ENCODE assay signal across 20 cellular contexts in genomic region chr5:116764941-116765340, GRCh38.
DNase-seq lines count a peak whose midpoint lies in the region; ATAC-seq, FAIRE-seq and TF ChIP-seq lines count a peak whose summit lies in the region.
"Had no signal": no experiment of that assay in that cellular context is flagged by ENCODE, and none has a peak within 500 bp of the region (broad histone marks: within the 10 kb centered on the region; RNA-seq: fewer than 3 reads in every experiment).

No MANE protein-coding gene starts in this region.

- H3K27ac ChIP-seq in A549 (no peak overlapping the region; a peak in 1 of 6 replicates), HCT116 (ENCODE audit: low read depth, low read length) (no peak overlapping the region), osteoblast (ENCODE audit: low read depth, low read length) (no peak overlapping the region)
- H3K27ac ChIP-seq: PC-9 had no signal

- TF ChIP-seq CTCF in A549 (IDR thresholded peaks at IDR 0.05) (no peak), GM12865 (IDR thresholded peaks at IDR 0.05; ENCODE audit: insufficient read depth, low read depth, low read length, missing control alignments) (no peak), HCT116 (IDR thresholded peaks at IDR 0.05 in 2 of 3, conservative IDR thresholded peaks at IDR 0.05 in 1 of 3; ENCODE audit: borderline replicate concordance in 1 of 3, insufficient read depth in 1 of 3, low read depth in 2 of 3, low read length in 2 of 3) (no peak), bronchial epithelial cell (IDR thresholded peaks at IDR 0.05; ENCODE audit: insufficient read depth, low read length, severe bottlenecking) (no peak), osteoblast (IDR thresholded peaks at IDR 0.05; ENCODE audit: extremely low read depth, low read depth, low read length) (no peak)

- no peak for TF ChIP-seq EP300 in A549 (IDR thresholded peaks at IDR 0.05)

- RAD21 ChIA-PET in HCT116 (lab: Charles Lee; ENCODE audit: low non-redundant PET in 1 of 2, low total read pairs in 2 of 2, uncharacterized antibody in 2 of 2, unreplicated experiment in 2 of 2), result no interaction called here

- peaks cover 19% of the 10 kb centered on the region for H3K4me1 ChIP-seq in A549
- peaks cover 0 to 17% of the 10 kb centered on the region in 2 experiments; a peak in 2 of 4 replicates for H3K4me1 ChIP-seq in HCT116 (ENCODE audit: control insufficient read depth in 1 of 2, insufficient read depth in 2 of 2, low read length in 2 of 2)
- no peaks in the 10 kb centered on the region for H3K4me1 ChIP-seq in osteoblast (ENCODE audit: insufficient read depth, low read length)

- H3K79me2 ChIP-seq in HCT116 (ENCODE audit: insufficient read depth, low read length) (no peaks in the 10 kb centered on the region), osteoblast (ENCODE audit: insufficient read depth, low read length) (no peaks in the 10 kb centered on the region)

- H3K4me2 ChIP-seq in A549, result peak overlapping the region; percentile 37; the same call in 2 of the 3 replicates
- no peak overlapping the region for H3K4me2 ChIP-seq in HCT116 (ENCODE audit: low read length)
- H3K4me2 ChIP-seq in osteoblast (ENCODE audit: insufficient read depth, low read length), result no peak overlapping the region
- H3K4me2 ChIP-seq: PC-9 had no signal

- WGBS in A549 (ENCODE audit: missing lambda C conversion rate), result 69% methylated on average over 2 of the region's 2 CpGs

- H3K9me3 ChIP-seq in A549 (no peaks in the 10 kb centered on the region), HCT116 (ENCODE audit: control insufficient read depth in 1 of 2, insufficient read depth in 1 of 2, low read depth in 1 of 2, low read length in 2 of 2) (no peaks in the 10 kb centered on the region), osteoblast (ENCODE audit: low read depth, low read length) (no peaks in the 10 kb centered on the region)

- H3K36me3 ChIP-seq in HCT116 (ENCODE audit: control insufficient read depth in 1 of 2, insufficient read depth in 2 of 2, low read length in 2 of 2), result no peaks in the 10 kb centered on the region
- no peaks in the 10 kb centered on the region for H3K36me3 ChIP-seq in bronchial epithelial cell (ENCODE audit: control insufficient read depth, insufficient read depth, low read length)
- no peaks in the 10 kb centered on the region for H3K36me3 ChIP-seq in osteoblast (ENCODE audit: insufficient read depth, low read length)

- intact Hi-C loops in HCT116 (cut with micrococcal nuclease), result no loop called here

- no peaks in the 10 kb centered on the region for H3K9me2 ChIP-seq in HCT116 (ENCODE audit: insufficient read depth)

- TF ChIP-seq POLR2A in A549 (IDR thresholded peaks at IDR 0.05; ENCODE audit: low read length) (no peak), HCT116 (IDR thresholded peaks at IDR 0.05; ENCODE audit: borderline replicate concordance, extremely low read depth, insufficient read depth, insufficient read length) (no peak)

- POLR2A ChIA-PET in A549 (lab: Yijun Ruan, JAX), result no interaction called here
- POLR2A ChIA-PET in HCT116 (lab: Charles Lee), result no interaction called here

- no peak overlapping the region for H3K27ac Mint-ChIP-seq in activated T-cell treated with anti-CD3 and anti-CD28 coated beads, Interleukin-2, amount 50 U/mL, for 24 hours
- H3K27ac Mint-ChIP-seq: CD4-positive, alpha-beta T cell had no signal

- ATAC-seq in A549, result no peak
- no peak for ATAC-seq in HCT116
- no peak for ATAC-seq in GM18511 (IDR thresholded peaks at IDR 0.05; ENCODE audit: unreplicated experiment)
- ATAC-seq in GM21723 (IDR thresholded peaks at IDR 0.05; ENCODE audit: unreplicated experiment), result no peak

- H4K20me1 ChIP-seq in HCT116 (ENCODE audit: insufficient read depth) (no peaks in the 10 kb centered on the region), osteoblast (ENCODE audit: insufficient read depth, low read length) (no peaks in the 10 kb centered on the region)

- H3K4me3 Mint-ChIP-seq in activated T-cell treated with anti-CD3 and anti-CD28 coated beads, Interleukin-2, amount 50 U/mL, for 24 hours, result no peak overlapping the region
- H3K4me3 Mint-ChIP-seq: CD4-positive, alpha-beta T cell had no signal

- H2AFZ ChIP-seq in HCT116 (ENCODE audit: low read depth, low read length, poor library complexity, severe bottlenecking) (peak overlapping the region; percentile 95), osteoblast (ENCODE audit: low read length) (no peak overlapping the region)
- H2AFZ ChIP-seq: PC-9 had no signal

- no peaks in the 10 kb centered on the region for H3K36me3 Mint-ChIP-seq in activated T-cell treated with anti-CD3 and anti-CD28 coated beads, Interleukin-2, amount 50 U/mL, for 24 hours (ENCODE audit: low read depth)

- TF ChIP-seq RAD21 in A549 (conservative IDR thresholded peaks at IDR 0.05 in 1 of 2, IDR thresholded peaks at IDR 0.05 in 1 of 2), result no peak
- no peak for TF ChIP-seq RAD21 in HCT116 (IDR thresholded peaks at IDR 0.05; ENCODE audit: low read depth)

- H3K9me3 Mint-ChIP-seq in activated T-cell treated with anti-CD3 and anti-CD28 coated beads, Interleukin-2, amount 50 U/mL, for 24 hours, result no peaks in the 10 kb centered on the region
- H3K9me3 Mint-ChIP-seq: CD4-positive, alpha-beta T cell had no signal

- BruUV-seq in HCT116 (replicated peaks; lab: Mats Ljungman, UMichigan), result no TSS peak

- no peak overlapping the region for H3K9ac ChIP-seq in HCT116 (ENCODE audit: low read length)

- FAIRE-seq in A549 (lab: Jason Lieb, UNC) (no peak), bronchial epithelial cell (lab: Jason Lieb, UNC) (no peak)
- FAIRE-seq: A204.1 had no signal

- no peak for DNase-seq in A549 (ENCODE audit: low read depth in 1 of 2, low spot score in 1 of 2)
- peak; percentile 52 for DNase-seq in GM12865 (ENCODE audit: low read depth)
- no peak for DNase-seq in HCT116 (ENCODE audit: low read depth, low spot score)
- peak; percentile 15 for DNase-seq in bronchial epithelial cell (ENCODE audit: low read depth)
- DNase-seq in activated T-cell treated with anti-CD3 and anti-CD28 coated beads, Interleukin-2, amount 50 U/mL, for 24 hours, result no peak
- DNase-seq in osteoblast (ENCODE audit: insufficient read length, low spot score, missing footprints), result no peak
- DNase-seq: CD4-positive, alpha-beta T cell; DMS79; H7; KBM-7; MV-4-11; NCI-H187; NCI-H2107; NCI-H2227 treated with DMSO at 0.1 percent for 48 hours; NCI-H510A treated with DMSO at 0.1 percent for 48 hours; PC-9; T-helper 1 cell had no signal

- H3K27me3 ChIP-seq in HCT116 (ENCODE audit: insufficient read depth, low read length), result no peaks in the 10 kb centered on the region
- H3K27me3 ChIP-seq in bronchial epithelial cell (ENCODE audit: control insufficient read depth, insufficient read depth, low read length), result no peaks in the 10 kb centered on the region
- H3K27me3 ChIP-seq in osteoblast (ENCODE audit: insufficient read depth, low read length), result no peaks in the 10 kb centered on the region

- H3K4me3 ChIP-seq in A549 (no peak overlapping the region), GM12865 (ENCODE audit: low read depth, low read length) (peak overlapping the region; percentile 54), HCT116 (replicated peaks in 1 of 2; ENCODE audit: low read depth in 1 of 2, low read length in 2 of 2) (no peak overlapping the region), bronchial epithelial cell (ENCODE audit: low read depth, low read length) (no peak overlapping the region), osteoblast (ENCODE audit: insufficient read depth, low read length) (no peak overlapping the region)
- H3K4me3 ChIP-seq: PC-9 had no signal

- H3K27me3 Mint-ChIP-seq in activated T-cell treated with anti-CD3 and anti-CD28 coated beads, Interleukin-2, amount 50 U/mL, for 24 hours, result no peaks in the 10 kb centered on the region
- H3K27me3 Mint-ChIP-seq: CD4-positive, alpha-beta T cell had no signal

- H3K4me1 Mint-ChIP-seq in activated T-cell treated with anti-CD3 and anti-CD28 coated beads, Interleukin-2, amount 50 U/mL, for 24 hours (ENCODE audit: low read depth), result no peaks in the 10 kb centered on the region

- CTCF ChIA-PET in A549 (lab: Yijun Ruan, JAX), result no interaction called here
- CTCF ChIA-PET in HCT116 (lab: Charles Lee), result no interaction called here

TF ChIP-seq in A549, 52 proteins besides CTCF, POLR2A, EP300 and RAD21:
- no peak for TF ChIP-seq ZNF302 (CRISPR knock-in tag; IDR thresholded peaks at IDR 0.05)
- TF ChIP-seq NFE2L2 (conservative IDR thresholded peaks at IDR 0.05; ENCODE audit: low read length), result no peak

TF ChIP-seq in HCT116, 20 proteins besides CTCF, POLR2A, EP300 and RAD21 (continues in another document):
- TF ChIP-seq ZFX (IDR thresholded peaks at IDR 0.05) (no peak), CEBPB (IDR thresholded peaks at IDR 0.05; ENCODE audit: low read depth) (no peak)
- TF ChIP-seq, protein P1, sequence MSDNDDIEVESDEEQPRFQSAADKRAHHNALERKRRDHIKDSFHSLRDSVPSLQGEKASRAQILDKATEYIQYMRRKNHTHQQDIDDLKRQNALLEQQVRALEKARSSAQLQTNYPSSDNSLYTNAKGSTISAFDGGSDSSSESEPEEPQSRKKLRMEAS (IDR thresholded peaks at IDR 0.05), result no peak
- TF ChIP-seq, protein P2, sequence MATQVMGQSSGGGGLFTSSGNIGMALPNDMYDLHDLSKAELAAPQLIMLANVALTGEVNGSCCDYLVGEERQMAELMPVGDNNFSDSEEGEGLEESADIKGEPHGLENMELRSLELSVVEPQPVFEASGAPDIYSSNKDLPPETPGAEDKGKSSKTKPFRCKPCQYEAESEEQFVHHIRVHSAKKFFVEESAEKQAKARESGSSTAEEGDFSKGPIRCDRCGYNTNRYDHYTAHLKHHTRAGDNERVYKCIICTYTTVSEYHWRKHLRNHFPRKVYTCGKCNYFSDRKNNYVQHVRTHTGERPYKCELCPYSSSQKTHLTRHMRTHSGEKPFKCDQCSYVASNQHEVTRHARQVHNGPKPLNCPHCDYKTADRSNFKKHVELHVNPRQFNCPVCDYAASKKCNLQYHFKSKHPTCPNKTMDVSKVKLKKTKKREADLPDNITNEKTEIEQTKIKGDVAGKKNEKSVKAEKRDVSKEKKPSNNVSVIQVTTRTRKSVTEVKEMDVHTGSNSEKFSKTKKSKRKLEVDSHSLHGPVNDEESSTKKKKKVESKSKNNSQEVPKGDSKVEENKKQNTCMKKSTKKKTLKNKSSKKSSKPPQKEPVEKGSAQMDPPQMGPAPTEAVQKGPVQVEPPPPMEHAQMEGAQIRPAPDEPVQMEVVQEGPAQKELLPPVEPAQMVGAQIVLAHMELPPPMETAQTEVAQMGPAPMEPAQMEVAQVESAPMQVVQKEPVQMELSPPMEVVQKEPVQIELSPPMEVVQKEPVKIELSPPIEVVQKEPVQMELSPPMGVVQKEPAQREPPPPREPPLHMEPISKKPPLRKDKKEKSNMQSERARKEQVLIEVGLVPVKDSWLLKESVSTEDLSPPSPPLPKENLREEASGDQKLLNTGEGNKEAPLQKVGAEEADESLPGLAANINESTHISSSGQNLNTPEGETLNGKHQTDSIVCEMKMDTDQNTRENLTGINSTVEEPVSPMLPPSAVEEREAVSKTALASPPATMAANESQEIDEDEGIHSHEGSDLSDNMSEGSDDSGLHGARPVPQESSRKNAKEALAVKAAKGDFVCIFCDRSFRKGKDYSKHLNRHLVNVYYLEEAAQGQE (IDR thresholded peaks at IDR 0.05; ENCODE audit: low read depth), result no peak
- TF ChIP-seq, protein P3, sequence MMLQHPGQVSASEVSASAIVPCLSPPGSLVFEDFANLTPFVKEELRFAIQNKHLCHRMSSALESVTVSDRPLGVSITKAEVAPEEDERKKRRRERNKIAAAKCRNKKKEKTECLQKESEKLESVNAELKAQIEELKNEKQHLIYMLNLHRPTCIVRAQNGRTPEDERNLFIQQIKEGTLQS (IDR thresholded peaks at IDR 0.05), result no peak

Comparison
In these comparisons a context has a peak if more than half of its experiments do, and no peak if none do; other contexts are left out.
1. DNase-seq: peak in GM12865 (single experiment) and bronchial epithelial cell (single experiment); none in A549 (0 of 2), HCT116 (single experiment), activated T-cell treated with anti-CD3 and anti-CD28 coated beads, Interleukin-2, amount 50 U/mL, for 24 hours (single experiment) and osteoblast (single experiment).